20 cellular contexts compared by ENCODE assay signal in the genomic region with DNA sequence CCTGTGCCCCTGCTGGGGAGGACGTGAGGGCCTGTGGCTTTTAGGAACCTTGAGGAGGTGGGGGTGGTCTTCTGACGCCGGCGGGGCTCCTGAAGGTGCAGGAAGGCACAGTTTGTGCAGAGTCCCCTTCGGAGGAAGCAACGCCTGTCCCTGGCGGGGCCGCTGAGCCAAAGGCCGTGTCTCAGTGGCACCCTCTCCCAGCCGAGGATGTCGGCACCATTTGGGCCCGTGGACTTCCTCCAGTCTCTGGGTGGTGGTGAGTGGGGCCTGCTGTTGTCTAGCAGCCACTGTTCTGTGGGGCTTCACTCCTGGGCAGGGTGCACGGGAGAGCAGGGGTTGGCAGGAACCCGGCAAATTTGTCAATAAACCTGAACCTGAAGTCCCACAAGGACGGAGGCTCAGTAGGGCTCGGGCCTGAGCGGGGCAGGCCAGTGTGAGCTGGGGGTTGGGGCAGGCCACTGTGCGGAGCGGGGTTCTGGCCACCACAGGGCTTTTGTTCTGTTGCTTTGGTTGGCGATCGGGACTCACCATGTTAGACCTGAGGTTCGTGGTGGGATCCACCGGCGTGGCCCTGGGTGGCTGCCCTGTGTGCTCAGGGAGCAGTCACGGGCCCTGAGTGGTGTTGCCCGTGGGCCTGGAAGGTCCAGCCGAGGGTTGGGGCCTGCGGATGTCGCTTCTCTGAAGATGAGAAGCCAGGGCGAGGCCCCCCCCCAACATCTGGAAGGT.
DNase-seq lines count a peak whose midpoint lies in the region; ATAC-seq and TF ChIP-seq lines count a peak whose summit lies in the region.
"Had no signal": no experiment of that assay in that cellular context is flagged by ENCODE, and none has a peak within 500 bp of the region (broad histone marks: within the 10 kb centered on the region; RNA-seq: fewer than 3 reads in every experiment).

No MANE protein-coding gene starts in this region.

- H3K27ac ChIP-seq in BLaER1 (no peak overlapping the region), GM23338 (ENCODE audit: low read depth) (no peak overlapping the region; the same call in 1 of the 2 replicates), endodermal cell (ENCODE audit: low read depth, low read length) (peak overlapping the region; percentile 10), heart right ventricle (peak overlapping the region in 3 of 10 donors; percentile 2 to 93 (median 10))

- H3K27me3 Mint-ChIP-seq in GM23338 (ENCODE audit: insufficient read depth, low read depth, poor library complexity) (peaks cover 45% of the 10 kb centered on the region), endodermal cell (ENCODE audit: insufficient read depth) (no peaks in the 10 kb centered on the region), neural crest cell (ENCODE audit: low read depth) (no peaks in the 10 kb centered on the region)
- H3K27me3 Mint-ChIP-seq: IgD-negative memory B cell had no signal

- no peak overlapping the region for H3K4me3 Mint-ChIP-seq in GM23338
- H3K4me3 Mint-ChIP-seq in endodermal cell, result no peak overlapping the region
- no peak overlapping the region for H3K4me3 Mint-ChIP-seq in neural crest cell
- H3K4me3 Mint-ChIP-seq: mesothelial cell of epicardium had no signal

- H2AFZ ChIP-seq in GM23338, result no peak overlapping the region

- H3K9me2 ChIP-seq in GM23338 (ENCODE audit: insufficient read depth), result no peaks in the 10 kb centered on the region

- H3K36me3 ChIP-seq in BLaER1, result no peaks in the 10 kb centered on the region
- no peaks in the 10 kb centered on the region for H3K36me3 ChIP-seq in GM23338 (ENCODE audit: insufficient read depth)
- peaks cover 7% of the 10 kb centered on the region for H3K36me3 ChIP-seq in endodermal cell (ENCODE audit: control insufficient read depth, insufficient read depth, low read length)
- peaks cover 0 to 10% (median 0%) of the 10 kb centered on the region in 9 donors for H3K36me3 ChIP-seq in heart right ventricle

- H4K20me1 ChIP-seq in BLaER1 (peaks cover 100% of the 10 kb centered on the region), GM23338 (replicated peaks; ENCODE audit: insufficient read depth) (peaks cover 41% of the 10 kb centered on the region)

- peak; percentile 9; the same call in 1 of the 3 replicates for ATAC-seq in GM23338
- ATAC-seq in GM18517 (IDR thresholded peaks at IDR 0.05; ENCODE audit: unreplicated experiment), result no peak
- no peak for ATAC-seq in heart right ventricle
- ATAC-seq: activated CD4-positive, CD25-positive, alpha-beta regulatory T cell treated with anti-CD3 and anti-CD28 coated beads, Interleukin-2, amount 50 U/mL, for 24 hours had no signal

- H3K4me3 ChIP-seq in BLaER1 (no peak overlapping the region), GM23338 (no peak overlapping the region), endodermal cell (ENCODE audit: low read length) (no peak overlapping the region), heart right ventricle (no peak overlapping the region)

- peak overlapping the region; percentile 98 for H3K4me2 ChIP-seq in BLaER1
- H3K4me2 ChIP-seq in GM23338, result no peak overlapping the region

- H3K4me1 Mint-ChIP-seq in GM23338 (peaks cover 52% of the 10 kb centered on the region), endodermal cell (no peaks in the 10 kb centered on the region), neural crest cell (peaks cover 32% of the 10 kb centered on the region)

- no peak for DNase-seq in GM23338 (ENCODE audit: low spot score)
- DNase-seq in endodermal cell, result no peak
- no peak for DNase-seq in neural crest cell (ENCODE audit: low read depth, low spot score)
- no peak for DNase-seq in NCI-H2107 treated with DMSO at 0.1 percent for 48 hours (lab: John Stamatoyannopoulos, UW; ENCODE audit: unreplicated experiment)
- DNase-seq in SIG-M5 treated with dmso at 0.1 percent for 504 hours (lab: John Stamatoyannopoulos, UW; ENCODE audit: unreplicated experiment), result no peak
- DNase-seq in heart right ventricle, result no peak
- DNase-seq: activated CD8-positive, alpha-beta memory T cell treated with anti-CD3 and anti-CD28 coated beads, Interleukin-2, amount 50 U/mL, for 48 hours; AML-193; DMS53; hypothalamus; NCI-H2029 treated with DMSO at 0.1 percent for 48 hours; NCI-H524 treated with DMSO at 0.1 percent for 48 hours; occipital lobe; SHP77 treated with DMSO at 0.1 percent for 48 hours; stimulated activated CD4-positive, alpha-beta T cell treated with anti-CD3 and anti-CD28 coated beads, Interleukin-2, amount 100 ng/mL, for 48 hours had no signal

- TF ChIP-seq CTCF in GM23338 (conservative IDR thresholded peaks at IDR 0.05; ENCODE audit: low read depth in 2 of 2) (no peak), endodermal cell (conservative IDR thresholded peaks at IDR 0.05) (no peak), neural crest cell (conservative IDR thresholded peaks at IDR 0.05) (no peak), heart right ventricle (IDR thresholded peaks at IDR 0.05) (no peak)

- H3K27ac Mint-ChIP-seq in GM23338 (no peak overlapping the region; the same call in 1 of the 2 replicates), endodermal cell (peak overlapping the region; percentile 27), neural crest cell (ENCODE audit: unreplicated experiment) (peak overlapping the region; percentile 35)

- intact Hi-C loops in heart right ventricle (cut with DNase I), result loop anchor here in 1 of 10 donors (10.0 kb wide), 1 partner anchor 58 kb away; no protein-coding TSS in a partner anchor

- H3K9me3 Mint-ChIP-seq in GM23338 (no peaks in the 10 kb centered on the region; the same call in 2 of the 3 replicates), endodermal cell (no peaks in the 10 kb centered on the region), neural crest cell (no peaks in the 10 kb centered on the region)
- H3K9me3 Mint-ChIP-seq: IgD-negative memory B cell, mesothelial cell of epicardium had no signal

- H3K27me3 ChIP-seq in BLaER1 (peaks cover 50% of the 10 kb centered on the region), GM23338 (ENCODE audit: insufficient read depth) (no peaks in the 10 kb centered on the region), endodermal cell (ENCODE audit: control insufficient read depth, insufficient read depth, low read length, poor library complexity, severe bottlenecking) (no peaks in the 10 kb centered on the region), heart right ventricle (no peaks in the 10 kb centered on the region)

- no peaks in the 10 kb centered on the region for H3K36me3 Mint-ChIP-seq in GM23338 (ENCODE audit: low read depth)
- H3K36me3 Mint-ChIP-seq in endodermal cell (ENCODE audit: low read depth), result peaks cover 21% of the 10 kb centered on the region
- H3K36me3 Mint-ChIP-seq in neural crest cell (ENCODE audit: low read depth), result no peaks in the 10 kb centered on the region
- H3K36me3 Mint-ChIP-seq: IgD-negative memory B cell had no signal

- no peaks in the 10 kb centered on the region for H3F3A ChIP-seq in GM23338 (replicated peaks; ENCODE audit: low read depth)

- H3K4me1 ChIP-seq in BLaER1 (peaks cover 86% of the 10 kb centered on the region), GM23338 (ENCODE audit: insufficient read depth) (peaks cover 17% of the 10 kb centered on the region), endodermal cell (ENCODE audit: control insufficient read depth, insufficient read depth, low read length) (no peaks in the 10 kb centered on the region), heart right ventricle (peaks cover 40 to 100% (median 81%) of the 10 kb centered on the region in 9 donors)

- no peaks in the 10 kb centered on the region for H3K9me3 ChIP-seq in BLaER1
- H3K9me3 ChIP-seq in endodermal cell (ENCODE audit: control insufficient read depth, low read length), result no peaks in the 10 kb centered on the region
- H3K9me3 ChIP-seq in heart right ventricle, result no peaks in the 10 kb centered on the region

- 96 to 97% methylated on average over 18 to 30 of the region's 30 CpGs for WGBS in endodermal cell (ENCODE audit: insufficient coverage in 1 of 2, insufficient read length in 1 of 2), 2 experiments
- WGBS in heart right ventricle, 2 donors, result 90 to 93% methylated on average over 30 of the region's 30 CpGs

- peaks cover 98% of the 10 kb centered on the region for H3K79me2 ChIP-seq in GM23338 (replicated peaks; ENCODE audit: insufficient read depth)

- H3K9ac ChIP-seq in BLaER1, result no peak overlapping the region
- H3K9ac ChIP-seq in endodermal cell (ENCODE audit: extremely low read depth, low read length, poor library complexity, severe bottlenecking), result no peak overlapping the region

TF ChIP-seq in GM23338, 12 proteins besides CTCF, POLR2A, EP300 and RAD21 (continues in another document):
- TF ChIP-seq, protein P1, sequence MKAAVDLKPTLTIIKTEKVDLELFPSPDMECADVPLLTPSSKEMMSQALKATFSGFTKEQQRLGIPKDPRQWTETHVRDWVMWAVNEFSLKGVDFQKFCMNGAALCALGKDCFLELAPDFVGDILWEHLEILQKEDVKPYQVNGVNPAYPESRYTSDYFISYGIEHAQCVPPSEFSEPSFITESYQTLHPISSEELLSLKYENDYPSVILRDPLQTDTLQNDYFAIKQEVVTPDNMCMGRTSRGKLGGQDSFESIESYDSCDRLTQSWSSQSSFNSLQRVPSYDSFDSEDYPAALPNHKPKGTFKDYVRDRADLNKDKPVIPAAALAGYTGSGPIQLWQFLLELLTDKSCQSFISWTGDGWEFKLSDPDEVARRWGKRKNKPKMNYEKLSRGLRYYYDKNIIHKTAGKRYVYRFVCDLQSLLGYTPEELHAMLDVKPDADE (IDR thresholded peaks at IDR 0.05), result no peak
- TF ChIP-seq NANOG (IDR thresholded peaks at IDR 0.05; ENCODE audit: borderline replicate concordance) (no peak), ZNF114 (CRISPR knock-in tag; IDR thresholded peaks at IDR 0.05) (no peak), EZH2phosphoT487 (IDR thresholded peaks at IDR 0.05; ENCODE audit: unreplicated experiment) (no peak)
